ENCODE assay signal across 21 cellular contexts in the genomic region with DNA sequence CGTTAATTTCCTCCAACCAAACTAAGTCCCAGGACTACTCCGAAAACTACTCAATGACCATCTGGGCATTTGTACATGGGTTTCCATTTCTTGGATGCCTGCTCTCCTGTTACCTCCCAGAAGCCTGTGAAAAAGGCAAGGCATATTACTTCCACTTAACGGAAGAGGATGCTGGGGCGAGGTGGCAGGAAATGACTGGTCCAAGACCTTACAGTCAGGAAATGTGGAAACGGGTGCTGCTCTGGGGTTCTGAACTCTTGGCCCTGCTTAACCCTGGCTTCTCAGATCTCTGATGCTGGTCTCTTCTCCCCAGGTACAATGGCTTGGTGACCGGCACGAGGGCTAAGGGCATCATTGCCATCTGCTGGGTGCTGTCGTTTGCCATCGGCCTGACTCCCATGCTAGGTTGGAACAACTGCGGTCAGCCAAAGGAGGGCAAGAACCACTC. TPM values are rescaled to one million over a fixed set of nuclear protein-coding genes. Genes with fewer than 3 reads are reported as not detected.
DNase-seq lines count a peak whose midpoint lies in the region; ATAC-seq, FAIRE-seq and TF ChIP-seq lines count a peak whose summit lies in the region.
"Had no signal": no experiment of that assay in that cellular context is flagged by ENCODE, and none has a peak within 500 bp of the region (broad histone marks: within the 10 kb centered on the region; RNA-seq: fewer than 3 reads in every experiment).

No MANE protein-coding gene starts in this region.

- FAIRE-seq in D721Med (lab: Jason Lieb, UNC) = no peak
- FAIRE-seq: A204.1, endometrium, small intestine had no signal

- H3K36me3 ChIP-seq in neuronal stem cell (replicated peaks in 1 of 2; ENCODE audit: control insufficient read depth in 2 of 2, insufficient read depth in 2 of 2, low read length in 2 of 2) = no peaks in the 10 kb centered on the region
- H3K36me3 ChIP-seq: prostate gland, uterus had no signal

- peaks cover 43% of the 10 kb centered on the region for H3K4me1 Mint-ChIP-seq in T-helper 1 cell treated with Interleukin-12 subunit alpha and Interleukin-12 subunit beta and Interleukin-4 antibody, amounts not matched to agents 30 μg/mL and 1 μg/mL, for 36 hours (ENCODE audit: low read depth)

- H2AK5ac ChIP-seq in neuronal stem cell (ENCODE audit: low read depth, low read length) = peak overlapping the region; percentile 12

- H4K91ac ChIP-seq in neuronal stem cell (ENCODE audit: low read depth, low read length, poor library complexity) = no peak overlapping the region

- peak overlapping the region; percentile 76 for H3K27ac Mint-ChIP-seq in T-helper 1 cell treated with Interleukin-12 subunit alpha and Interleukin-12 subunit beta and Interleukin-4 antibody, amounts not matched to agents 30 μg/mL and 1 μg/mL, for 36 hours
- H3K27ac Mint-ChIP-seq: GM23338 had no signal

- H2AFZ ChIP-seq in neuronal stem cell (ENCODE audit: low read length) = no peak overlapping the region
- H2AFZ ChIP-seq: GM23338 had no signal

- DNase-seq in T-helper 1 cell = no peak
- DNase-seq in D721Med (ENCODE audit: insufficient read length, low spot score) = peak; percentile 13
- peak; percentile 51 for DNase-seq in UCSD-AML1 (lab: John Stamatoyannopoulos, UW; ENCODE audit: unreplicated experiment)
- DNase-seq in neuronal stem cell (ENCODE audit: low spot score) = no peak
- DNase-seq in NCI-H446 (lab: John Stamatoyannopoulos, UW) = no peak
- no peak for DNase-seq in NCI-H2171 (lab: John Stamatoyannopoulos, UW)
- DNase-seq: activated CD4-positive, alpha-beta T cell treated with anti-CD3 and anti-CD28 coated beads for 4 hours; activated T-cell treated with anti-CD3 and anti-CD28 coated beads, Interleukin-2, amount 50 U/mL, for 4 hours; KG1; NCI-H1436 treated with DMSO at 0.1 percent for 48 hours; OCI-M1; small intestine; stimulated activated naive CD4-positive, alpha-beta T cell; T1000 had no signal

- no peak overlapping the region for H3K23ac ChIP-seq in neuronal stem cell (ENCODE audit: low read depth, low read length, poor library complexity)

- no peaks in the 10 kb centered on the region for H3K9me3 ChIP-seq in neuronal stem cell (replicated peaks in 1 of 2; ENCODE audit: control insufficient read depth in 2 of 2, insufficient read depth in 1 of 2, low read depth in 1 of 2, low read length in 2 of 2)
- H3K9me3 ChIP-seq: prostate gland, uterus had no signal

- H3K4me2 ChIP-seq in neuronal stem cell (ENCODE audit: insufficient read depth, low read length, poor library complexity, severe bottlenecking) = no peak overlapping the region
- H3K4me2 ChIP-seq: GM23338 had no signal

- no peak overlapping the region for H4K8ac ChIP-seq in neuronal stem cell (ENCODE audit: low read depth, low read length)

- no peaks in the 10 kb centered on the region for H3K27me3 ChIP-seq in neuronal stem cell (ENCODE audit: control insufficient read depth in 3 of 3, insufficient read depth in 3 of 3, low read depth in 1 of 3, low read length in 3 of 3)
- H3K27me3 ChIP-seq: uterus had no signal

- H3K36me3 Mint-ChIP-seq in T-helper 1 cell treated with Interleukin-12 subunit alpha and Interleukin-12 subunit beta and Interleukin-4 antibody, amounts not matched to agents 30 μg/mL and 1 μg/mL, for 36 hours (ENCODE audit: low read depth) = peaks cover 17% of the 10 kb centered on the region

- no peak overlapping the region for H3K4me3 ChIP-seq in neuronal stem cell (ENCODE audit: low read length in 2 of 2)
- H3K4me3 ChIP-seq: GM23338, prostate gland, uterus had no signal

- peak overlapping the region; percentile 35 for H2BK12ac ChIP-seq in neuronal stem cell (ENCODE audit: low read length)

- TF ChIP-seq CTCF in D721Med (IDR thresholded peaks at IDR 0.05; ENCODE audit: insufficient read depth, missing control alignments) = no peak

- ATAC-seq in GM19395 (IDR thresholded peaks at IDR 0.05; ENCODE audit: unreplicated experiment) = no peak
- ATAC-seq: activated T-cell treated with anti-CD3 and anti-CD28 coated beads, Interleukin-2, amount 50 U/mL, for 4 hours; GM23338 had no signal

- peak overlapping the region; percentile 59 for H3K14ac ChIP-seq in neuronal stem cell (ENCODE audit: low read length)

- no peak overlapping the region for H2BK120ac ChIP-seq in neuronal stem cell (ENCODE audit: low read depth, low read length)

- H3K9me3 Mint-ChIP-seq in T-helper 1 cell treated with Interleukin-12 subunit alpha and Interleukin-12 subunit beta and Interleukin-4 antibody, amounts not matched to agents 30 μg/mL and 1 μg/mL, for 36 hours = no peaks in the 10 kb centered on the region
- H3K9me3 Mint-ChIP-seq: activated T-cell treated with anti-CD3 and anti-CD28 coated beads, Interleukin-2, amount 50 U/mL, for 4 hours; GM23338 had no signal

- H3K27ac ChIP-seq in neuronal stem cell (replicated peaks; ENCODE audit: low read length) = no peak overlapping the region
- H3K27ac ChIP-seq: prostate gland, uterus had no signal

- no peak overlapping the region for H3K18ac ChIP-seq in neuronal stem cell (ENCODE audit: low read length)

- H2BK15ac ChIP-seq in neuronal stem cell (ENCODE audit: low read length) = no peak overlapping the region

- H3K9ac ChIP-seq in neuronal stem cell (ENCODE audit: low read depth, low read length, poor library complexity) = no peak overlapping the region

- H3K4ac ChIP-seq in neuronal stem cell (ENCODE audit: low read length) = no peak overlapping the region

- H2BK5ac ChIP-seq in neuronal stem cell (ENCODE audit: low read length) = no peak overlapping the region

- H3K27me3 Mint-ChIP-seq in T-helper 1 cell treated with Interleukin-12 subunit alpha and Interleukin-12 subunit beta and Interleukin-4 antibody, amounts not matched to agents 30 μg/mL and 1 μg/mL, for 36 hours (ENCODE audit: low read depth) = no peaks in the 10 kb centered on the region

- no peak overlapping the region for H3K4me3 Mint-ChIP-seq in T-helper 1 cell treated with Interleukin-12 subunit alpha and Interleukin-12 subunit beta and Interleukin-4 antibody, amounts not matched to agents 30 μg/mL and 1 μg/mL, for 36 hours
- H3K4me3 Mint-ChIP-seq: activated T-cell treated with anti-CD3 and anti-CD28 coated beads, Interleukin-2, amount 50 U/mL, for 4 hours; GM23338 had no signal

- peaks cover 11 to 17% of the 10 kb centered on the region in 2 donors for H3K4me1 ChIP-seq in neuronal stem cell (ENCODE audit: control insufficient read depth in 2 of 2, insufficient read depth in 1 of 2, low read depth in 1 of 2, low read length in 2 of 2)
- H3K4me1 ChIP-seq: prostate gland, uterus had no signal

- no CpG with 5 or more reads among the region's 10 CpGs for WGBS in neuronal stem cell (ENCODE audit: extremely low coverage in 2 of 2, insufficient read length in 2 of 2, insufficient replicate concordance in 1 of 2), 2 donors

- H3K79me1 ChIP-seq in neuronal stem cell (ENCODE audit: low read depth, low read length) = no peaks in the 10 kb centered on the region

RNA-seq across cellular contexts. Expression of a gene that starts 12.9 kb away (rescaled TPM):
- polyA plus RNA-seq in neuronal stem cell (2013, experiment 1 of 2) = 2.9 TPM
- 3.1 TPM for polyA plus RNA-seq in neuronal stem cell (2013, experiment 2 of 2)

RNA-seq across cellular contexts. Expression of a gene that starts 54.8 kb away (rescaled TPM):
- polyA plus RNA-seq in neuronal stem cell (2013, experiment 1 of 2) = 0.21 TPM
- polyA plus RNA-seq in neuronal stem cell (2013, experiment 2 of 2) = 0.12 TPM

Comparison
In these comparisons a context has a peak if more than half of its experiments do, and no peak if none do; other contexts are left out.
1. DNase-seq: peak in D721Med (single experiment) and UCSD-AML1 (single experiment); none in T-helper 1 cell (0 of 5), neuronal stem cell (single experiment), NCI-H446 (0 of 2) and NCI-H2171 (single experiment).